Comparison of ENCODE assay signal across 11 cellular contexts in the genomic region with DNA sequence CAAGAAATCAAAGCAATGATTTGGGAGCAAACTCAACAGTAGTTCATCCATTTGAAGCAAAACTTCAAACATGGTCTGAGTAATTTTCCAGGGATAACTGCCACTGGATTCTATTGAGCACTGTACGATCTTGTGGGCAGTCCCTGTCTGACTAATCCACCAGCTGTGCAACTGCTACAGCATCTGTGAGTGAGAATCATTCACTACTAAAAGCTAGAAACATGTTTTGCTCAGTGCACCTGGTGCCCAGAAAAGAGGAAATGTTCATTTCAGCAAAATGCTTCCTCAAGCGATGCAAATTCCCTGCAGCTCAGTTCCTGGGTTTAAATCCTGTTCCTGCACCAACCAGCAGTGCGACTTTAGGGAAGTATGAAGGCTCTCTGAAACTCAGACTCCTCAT.
A peak's percentile ranks its signal among the peaks of the same experiment; 100 is the strongest.
DNase-seq lines count a peak whose midpoint lies in the region; ATAC-seq and TF ChIP-seq lines count a peak whose summit lies in the region.
"Had no signal": no experiment of that assay in that cellular context is flagged by ENCODE, and none has a peak within 500 bp of the region (broad histone marks: within the 10 kb centered on the region; RNA-seq: fewer than 3 reads in every experiment).

No MANE protein-coding gene starts in this region.

- TF ChIP-seq CTCF in DOHH2 (IDR thresholded peaks at IDR 0.05; ENCODE audit: low read depth, low read length, poor library complexity, severe bottlenecking) (no peak), BE2C (IDR thresholded peaks at IDR 0.05; ENCODE audit: low read depth, low read length) (no peak)

- H3K4me3 ChIP-seq in DOHH2 (ENCODE audit: low read length) = peak overlapping the region; percentile 59
- no peak overlapping the region for H3K4me3 ChIP-seq in SJCRH30
- no peak overlapping the region for H3K4me3 ChIP-seq in BE2C (ENCODE audit: low read depth, low read length)
- H3K4me3 ChIP-seq: upper lobe of right lung had no signal

- H3K9me2 ChIP-seq in DOHH2 (replicated peaks; ENCODE audit: control insufficient read depth, low read length) = no peaks in the 10 kb centered on the region

- peaks cover 3% of the 10 kb centered on the region; the same call in 1 of the 2 replicates for H3F3A ChIP-seq in DOHH2 (ENCODE audit: control insufficient read depth, insufficient read depth)

- no peaks in the 10 kb centered on the region for H3K27me3 Mint-ChIP-seq in activated naive CD8-positive, alpha-beta T cell treated with anti-CD3 and anti-CD28 coated beads for 36 hours
- H3K27me3 Mint-ChIP-seq: brain had no signal

- H3K9me3 Mint-ChIP-seq in activated naive CD8-positive, alpha-beta T cell treated with anti-CD3 and anti-CD28 coated beads for 36 hours = no peaks in the 10 kb centered on the region
- H3K9me3 Mint-ChIP-seq: brain had no signal

- H3K9me3 ChIP-seq in DOHH2 (ENCODE audit: control insufficient read depth, insufficient read depth, low read length) (no peaks in the 10 kb centered on the region), SJCRH30 (replicated peaks) (no peaks in the 10 kb centered on the region), BE2C (no peaks in the 10 kb centered on the region)
- H3K9me3 ChIP-seq: upper lobe of right lung had no signal

- no peak overlapping the region for H3K27ac Mint-ChIP-seq in activated naive CD8-positive, alpha-beta T cell treated with anti-CD3 and anti-CD28 coated beads for 36 hours

- ATAC-seq in GM19468 (IDR thresholded peaks at IDR 0.05; ENCODE audit: extremely low read depth, unreplicated experiment) (peak; percentile 99), HG03060 (IDR thresholded peaks at IDR 0.05; ENCODE audit: low read depth, unreplicated experiment) (peak; percentile 91), esophagus mucosa (no peak)
- ATAC-seq: upper lobe of right lung had no signal

- intact Hi-C loops in cardiac septum (cut with DNase I) = no loop called here

- no peaks in the 10 kb centered on the region for H3K36me3 Mint-ChIP-seq in activated naive CD8-positive, alpha-beta T cell treated with anti-CD3 and anti-CD28 coated beads for 36 hours
- H3K36me3 Mint-ChIP-seq: brain had no signal

- H3K4me1 Mint-ChIP-seq in activated naive CD8-positive, alpha-beta T cell treated with anti-CD3 and anti-CD28 coated beads for 36 hours = no peaks in the 10 kb centered on the region

- no peak overlapping the region for H3K4me3 Mint-ChIP-seq in activated naive CD8-positive, alpha-beta T cell treated with anti-CD3 and anti-CD28 coated beads for 36 hours
- H3K4me3 Mint-ChIP-seq: brain had no signal

- H3K27ac ChIP-seq in DOHH2 (ENCODE audit: low read depth, low read length) (peak overlapping the region; percentile 74), SJCRH30 (no peak overlapping the region)
- H3K27ac ChIP-seq: C4-2B, upper lobe of right lung had no signal

- H4K20me1 ChIP-seq in DOHH2 (ENCODE audit: control insufficient read depth, insufficient read depth, low read depth, low read length) = no peaks in the 10 kb centered on the region

- no peaks in the 10 kb centered on the region for H3K79me2 ChIP-seq in DOHH2 (ENCODE audit: control insufficient read depth, low read length)

- DNase-seq in SJCRH30 = peak; percentile 26 to 70
- DNase-seq in activated naive CD8-positive, alpha-beta T cell treated with anti-CD3 and anti-CD28 coated beads for 36 hours = no peak
- DNase-seq in BE2C = no peak
- DNase-seq in cardiac septum (ENCODE audit: low spot score) = no peak
- DNase-seq: upper lobe of right lung had no signal

- peak overlapping the region; percentile 75 for H3K4me2 ChIP-seq in DOHH2 (ENCODE audit: low read length)

- H3K27me3 ChIP-seq in DOHH2 (ENCODE audit: control insufficient read depth, low read length) (no peaks in the 10 kb centered on the region), SJCRH30 (no peaks in the 10 kb centered on the region), BE2C (no peaks in the 10 kb centered on the region)
- H3K27me3 ChIP-seq: upper lobe of right lung had no signal

- H3K36me3 ChIP-seq in DOHH2 (ENCODE audit: control insufficient read depth, low read length) = no peaks in the 10 kb centered on the region
- H3K36me3 ChIP-seq in SJCRH30 = no peaks in the 10 kb centered on the region
- no peaks in the 10 kb centered on the region for H3K36me3 ChIP-seq in BE2C
- H3K36me3 ChIP-seq: upper lobe of right lung had no signal

- H3K4me1 ChIP-seq in DOHH2 (ENCODE audit: control insufficient read depth, low read length) = peaks cover 41% of the 10 kb centered on the region
- peaks cover 14% of the 10 kb centered on the region for H3K4me1 ChIP-seq in SJCRH30
- no peaks in the 10 kb centered on the region for H3K4me1 ChIP-seq in BE2C
- H3K4me1 ChIP-seq: upper lobe of right lung had no signal

Comparison
In these comparisons a context has a peak if more than half of its experiments do, and no peak if none do; other contexts are left out.
1. DNase-seq: peak in SJCRH30 (2 of 2); none in activated naive CD8-positive, alpha-beta T cell treated with anti-CD3 and anti-CD28 coated beads for 36 hours (single experiment), BE2C (single experiment) and cardiac septum (single experiment).